ENCODE assay signal across 9 cellular contexts in genomic region chr4:69984030-69984443, GRCh38. TPM values are rescaled to one million over a fixed set of nuclear protein-coding genes. Genes with fewer than 3 reads are reported as not detected.
A peak's percentile ranks its signal among the peaks of the same experiment; 100 is the strongest.
DNase-seq lines count a peak whose midpoint lies in the region; ATAC-seq and TF ChIP-seq lines count a peak whose summit lies in the region.
"Had no signal": no experiment of that assay in that cellular context is flagged by ENCODE, and none has a peak within 500 bp of the region (broad histone marks: within the 10 kb centered on the region; RNA-seq: fewer than 3 reads in every experiment).

No MANE protein-coding gene starts in this region.

- H3K4me3 Mint-ChIP-seq in activated T-helper 2 cell treated with anti-CD3 and anti-CD28 coated beads, Interferon-gamma antibody, Interleukin-2, Interleukin-4, amounts not matched to agents 10 μg/mL and 5 μg/mL and 100 μg/mL, durations not matched to agents 14 hours and 24 hours and 36 hours (ENCODE audit: low read depth): no peak overlapping the region

- no peak overlapping the region for H3K4me2 ChIP-seq in mammary epithelial cell (ENCODE audit: insufficient read depth, low read depth, low read length)
- no peak overlapping the region for H3K4me2 ChIP-seq in OCI-LY7 (ENCODE audit: low read length)

- H3K36me3 ChIP-seq in mammary epithelial cell (ENCODE audit: insufficient read depth, low read length) (no peaks in the 10 kb centered on the region), OCI-LY7 (ENCODE audit: insufficient read depth, low read length) (no peaks in the 10 kb centered on the region)

- CTCF ChIA-PET in mammary epithelial cell (lab: Charles Lee; ENCODE audit: low non-redundant PET) (no interaction called here), OCI-LY7 (lab: Charles Lee; ENCODE audit: unreplicated experiment) (no interaction called here)

- no peaks in the 10 kb centered on the region for H3K9me3 ChIP-seq in mammary epithelial cell (replicated peaks; ENCODE audit: insufficient read depth, low read length)
- no peaks in the 10 kb centered on the region for H3K9me3 ChIP-seq in OCI-LY7 (ENCODE audit: low read length)

- H3K27me3 ChIP-seq in mammary epithelial cell (ENCODE audit: insufficient read depth, low read length): no peaks in the 10 kb centered on the region

- TF ChIP-seq CTCF in LNCaP clone FGC (IDR thresholded peaks at IDR 0.05; ENCODE audit: control insufficient read depth, extremely low read depth, insufficient read depth): no peak
- TF ChIP-seq CTCF in mammary epithelial cell (conservative IDR thresholded peaks at IDR 0.05 in 1 of 2, IDR thresholded peaks at IDR 0.05 in 1 of 2; ENCODE audit: extremely low read depth in 1 of 2, insufficient read depth in 1 of 2, low read depth in 1 of 2, low read length in 2 of 2): no peak
- no peak for TF ChIP-seq CTCF in OCI-LY7 (conservative IDR thresholded peaks at IDR 0.05; ENCODE audit: low read length)

- DNase-seq in LNCaP clone FGC (ENCODE audit: low read depth): peak; percentile 96
- DNase-seq in mammary epithelial cell: peak; percentile 64
- DNase-seq in occipital lobe (lab: John Stamatoyannopoulos, UW): peak; percentile 1
- DNase-seq in activated T-helper 2 cell treated with anti-CD3 and anti-CD28 coated beads, Interferon-gamma antibody, Interleukin-2, Interleukin-4, amounts not matched to agents 10 μg/mL and 5 μg/mL and 100 μg/mL, durations not matched to agents 14 hours and 24 hours and 36 hours (ENCODE audit: low spot score): no peak
- DNase-seq in OCI-LY7 (ENCODE audit: low spot score): no peak
- DNase-seq: activated effector memory CD4-positive, alpha-beta T cell treated with anti-CD3 and anti-CD28 coated beads, Interleukin-2, amount 50 U/mL, for 16 hours had no signal

- WGBS in mammary epithelial cell (ENCODE audit: low coverage, missing lambda C conversion rate): 33% methylated on average over 2 of the region's 2 CpGs

- no peaks in the 10 kb centered on the region for H4K20me1 ChIP-seq in mammary epithelial cell (ENCODE audit: insufficient read depth, low read length)
- no peaks in the 10 kb centered on the region for H4K20me1 ChIP-seq in OCI-LY7 (ENCODE audit: insufficient read depth, low read length)

- H3K27ac ChIP-seq in mammary epithelial cell (ENCODE audit: insufficient read depth, low read depth, low read length): no peak overlapping the region
- H3K27ac ChIP-seq in OCI-LY7 (ENCODE audit: low read depth, low read length, poor library complexity, severe bottlenecking): no peak overlapping the region

- no peaks in the 10 kb centered on the region for H3K36me3 Mint-ChIP-seq in activated T-helper 2 cell treated with anti-CD3 and anti-CD28 coated beads, Interferon-gamma antibody, Interleukin-2, Interleukin-4, amounts not matched to agents 10 μg/mL and 5 μg/mL and 100 μg/mL, durations not matched to agents 14 hours and 24 hours and 36 hours (ENCODE audit: low read depth)

- H3K9ac ChIP-seq in mammary epithelial cell (ENCODE audit: insufficient read depth, low read length): no peak overlapping the region

- H3K9me3 Mint-ChIP-seq in activated T-helper 2 cell treated with anti-CD3 and anti-CD28 coated beads, Interferon-gamma antibody, Interleukin-2, Interleukin-4, amounts not matched to agents 10 μg/mL and 5 μg/mL and 100 μg/mL, durations not matched to agents 14 hours and 24 hours and 36 hours: no peaks in the 10 kb centered on the region

- BruUV-seq in mammary epithelial cell (replicated peaks; lab: Mats Ljungman, UMichigan) (no TSS peak), OCI-LY7 (replicated peaks; lab: Mats Ljungman, UMichigan) (no TSS peak)

- H3K4me3 ChIP-seq in LNCaP clone FGC (ENCODE audit: low read depth, low read length) (no peak overlapping the region), mammary epithelial cell (replicated peaks in 1 of 3; ENCODE audit: insufficient read depth in 1 of 3, low read depth in 2 of 3, low read length in 3 of 3) (no peak overlapping the region), OCI-LY7 (ENCODE audit: low read depth, low read length, poor library complexity, severe bottlenecking) (no peak overlapping the region)

- H3K4me1 Mint-ChIP-seq in activated T-helper 2 cell treated with anti-CD3 and anti-CD28 coated beads, Interferon-gamma antibody, Interleukin-2, Interleukin-4, amounts not matched to agents 10 μg/mL and 5 μg/mL and 100 μg/mL, durations not matched to agents 14 hours and 24 hours and 36 hours (ENCODE audit: low read depth): no peaks in the 10 kb centered on the region

- no peak overlapping the region for H3K27ac Mint-ChIP-seq in activated T-helper 2 cell treated with anti-CD3 and anti-CD28 coated beads, Interferon-gamma antibody, Interleukin-2, Interleukin-4, amounts not matched to agents 10 μg/mL and 5 μg/mL and 100 μg/mL, durations not matched to agents 14 hours and 24 hours and 36 hours

- H3K4me1 ChIP-seq in mammary epithelial cell (ENCODE audit: insufficient read depth, low read length): no peaks in the 10 kb centered on the region
- no peaks in the 10 kb centered on the region for H3K4me1 ChIP-seq in OCI-LY7 (ENCODE audit: insufficient read depth, low read length, poor library complexity, severe bottlenecking)

- in situ Hi-C loops in mammary epithelial cell (cut with MboI; ENCODE audit: low sequenced_read_pairs in 2 of 2): no loop called here

- ATAC-seq in GM19351 (IDR thresholded peaks at IDR 0.05; ENCODE audit: unreplicated experiment) (peak; percentile 72), HG02623 (IDR thresholded peaks at IDR 0.05; ENCODE audit: unreplicated experiment) (no peak), HG02759 (IDR thresholded peaks at IDR 0.05; ENCODE audit: unreplicated experiment) (no peak)

- H3K9me2 ChIP-seq in OCI-LY7 (ENCODE audit: insufficient read depth, low read length): no peaks in the 10 kb centered on the region

- H2AFZ ChIP-seq in mammary epithelial cell (ENCODE audit: low read depth, low read length): no peak overlapping the region
- H2AFZ ChIP-seq in OCI-LY7 (ENCODE audit: low read length): no peak overlapping the region

- intact Hi-C loops in mammary epithelial cell (cut with micrococcal nuclease): no loop called here
- intact Hi-C loops in activated T-helper 2 cell treated with anti-CD3 and anti-CD28 coated beads, Interferon-gamma antibody, Interleukin-2, Interleukin-4, amounts not matched to agents 10 μg/mL and 5 μg/mL and 100 μg/mL, durations not matched to agents 14 hours and 24 hours and 36 hours (cut with micrococcal nuclease): no loop called here
- intact Hi-C loops in OCI-LY7 (cut with micrococcal nuclease; ENCODE audit: unreplicated experiment): no loop called here

- H3K79me2 ChIP-seq in mammary epithelial cell (ENCODE audit: insufficient read depth, low read length): no peaks in the 10 kb centered on the region
- no peaks in the 10 kb centered on the region for H3K79me2 ChIP-seq in OCI-LY7 (ENCODE audit: insufficient read depth, low read depth, low read length)

- H3K27me3 Mint-ChIP-seq in activated T-helper 2 cell treated with anti-CD3 and anti-CD28 coated beads, Interferon-gamma antibody, Interleukin-2, Interleukin-4, amounts not matched to agents 10 μg/mL and 5 μg/mL and 100 μg/mL, durations not matched to agents 14 hours and 24 hours and 36 hours (ENCODE audit: low read depth): no peaks in the 10 kb centered on the region

- dilution Hi-C loops in mammary epithelial cell (cut with HindIII; ENCODE audit: low sequenced_read_pairs): no loop called here

- POLR2A ChIA-PET in OCI-LY7 (lab: Charles Lee): no interaction called here

RNA-seq across cellular contexts. Expression of gene STATH, which starts 11.7 kb away (rescaled TPM):
- total RNA-seq in mammary epithelial cell: not detected
- not detected for polyA plus RNA-seq in mammary epithelial cell
- not detected for polyA minus RNA-seq in mammary epithelial cell
- total RNA-seq in occipital lobe: not detected
- not detected in 2 replicates for total RNA-seq in activated T-helper 2 cell treated with anti-CD3 and anti-CD28 coated beads, Interferon-gamma antibody, Interleukin-2, Interleukin-4, amounts not matched to agents 10 μg/mL and 5 μg/mL and 100 μg/mL, durations not matched to agents 14 hours and 24 hours and 36 hours
- total RNA-seq in OCI-LY7 (2014; rRNA removed; shearing (Covaris generic)): not detected in 2 replicates
- not detected in 2 replicates for total RNA-seq in OCI-LY7 (2022)

RNA-seq across cellular contexts. Expression of gene CSN2, which starts 18.5 kb away (rescaled TPM):
- total RNA-seq in mammary epithelial cell (not detected), occipital lobe (not detected), OCI-LY7 (2022) (not detected in 2 replicates)
- not detected for polyA plus RNA-seq in mammary epithelial cell
- not detected for polyA minus RNA-seq in mammary epithelial cell
- total RNA-seq in activated T-helper 2 cell treated with anti-CD3 and anti-CD28 coated beads, Interferon-gamma antibody, Interleukin-2, Interleukin-4, amounts not matched to agents 10 μg/mL and 5 μg/mL and 100 μg/mL, durations not matched to agents 14 hours and 24 hours and 36 hours: not detected in 2 replicates
- not detected in 2 replicates for total RNA-seq in OCI-LY7 (2014; rRNA removed; shearing (Covaris generic))

RNA-seq across cellular contexts. Expression of gene HTN3, which starts 44.2 kb away (rescaled TPM):
- not detected for total RNA-seq in mammary epithelial cell
- not detected for polyA plus RNA-seq in mammary epithelial cell
- polyA minus RNA-seq in mammary epithelial cell: not detected
- not detected for total RNA-seq in occipital lobe
- total RNA-seq in activated T-helper 2 cell treated with anti-CD3 and anti-CD28 coated beads, Interferon-gamma antibody, Interleukin-2, Interleukin-4, amounts not matched to agents 10 μg/mL and 5 μg/mL and 100 μg/mL, durations not matched to agents 14 hours and 24 hours and 36 hours: not detected in 2 replicates
- total RNA-seq in OCI-LY7 (2014; rRNA removed; shearing (Covaris generic)): not detected in 2 replicates
- not detected in 2 replicates for total RNA-seq in OCI-LY7 (2022)

RNA-seq across cellular contexts. Expression of gene CSN1S1, which starts 53.2 kb away (rescaled TPM):
- total RNA-seq in mammary epithelial cell: not detected
- not detected for polyA plus RNA-seq in mammary epithelial cell
- not detected for polyA minus RNA-seq in mammary epithelial cell
- total RNA-seq in occipital lobe: not detected
- not detected in 2 replicates for total RNA-seq in activated T-helper 2 cell treated with anti-CD3 and anti-CD28 coated beads, Interferon-gamma antibody, Interleukin-2, Interleukin-4, amounts not matched to agents 10 μg/mL and 5 μg/mL and 100 μg/mL, durations not matched to agents 14 hours and 24 hours and 36 hours
- not detected in 2 replicates for total RNA-seq in OCI-LY7 (2014; rRNA removed; shearing (Covaris generic))
- not detected in 2 replicates for total RNA-seq in OCI-LY7 (2022)

Comparison
In these comparisons a context has a peak if more than half of its experiments do, and no peak if none do; other contexts are left out.
1. DNase-seq: peak in LNCaP clone FGC (single experiment), mammary epithelial cell (single experiment) and occipital lobe (single experiment); none in activated T-helper 2 cell treated with anti-CD3 and anti-CD28 coated beads, Interferon-gamma antibody, Interleukin-2, Interleukin-4, amounts not matched to agents 10 μg/mL and 5 μg/mL and 100 μg/mL, durations not matched to agents 14 hours and 24 hours and 36 hours (single experiment) and OCI-LY7 (single experiment).